Comparison of ENCODE assay signal across 24 cellular contexts in genomic region chr6:18530201-18530600, GRCh38.
"Had no signal": no experiment of that assay in that cellular context is flagged by ENCODE, and none has a peak within 500 bp of the region (broad histone marks: within the 10 kb centered on the region; RNA-seq: fewer than 3 reads in every experiment).

No MANE protein-coding gene starts in this region.

- H3K27ac ChIP-seq: gastroesophageal sphincter, heart left ventricle, hepatocyte, prostate gland, right atrium auricular region, skin epidermis, spleen, testis, tibial artery had no signal

- H3K79me2 ChIP-seq: hepatocyte had no signal

- H3K36me3 ChIP-seq: gastroesophageal sphincter, heart left ventricle, prostate gland, right atrium auricular region, spleen, tibial artery had no signal

- H3K27ac Mint-ChIP-seq: naive thymus-derived CD4-positive, alpha-beta T cell; nephron; stimulated activated memory B cell treated with anti-CD40 and anti-IgM and Interleukin-4, amounts not matched to agents 10 μg/mL and 1 μg/mL and 100 μg/mL, for 72 hours; type B pancreatic cell had no signal

- H3K9me3 Mint-ChIP-seq: naive thymus-derived CD4-positive, alpha-beta T cell; nephron; stimulated activated memory B cell treated with anti-CD40 and anti-IgM and Interleukin-4, amounts not matched to agents 10 μg/mL and 1 μg/mL and 100 μg/mL, for 72 hours; type B pancreatic cell had no signal

- ATAC-seq: gastroesophageal sphincter; heart left ventricle; left lobe of liver; naive thymus-derived CD4-positive, alpha-beta T cell; stimulated activated memory B cell treated with anti-CD40 and anti-IgM and Interleukin-4, amounts not matched to agents 10 μg/mL and 1 μg/mL and 100 μg/mL, for 72 hours; stimulated activated naive CD8-positive, alpha-beta T cell treated with anti-CD3 and anti-CD28 coated beads, Interleukin-15, Interleukin-2, amounts not matched to agents 100 U/mL and 50 U/mL, for 24 hours had no signal

- H3K4me2 ChIP-seq: hepatocyte had no signal

- H3K4me3 ChIP-seq: gastroesophageal sphincter, heart left ventricle, hepatocyte, prostate gland, right atrium auricular region, skin epidermis, spleen, testis, tibial artery had no signal

- H3K4me3 Mint-ChIP-seq: naive thymus-derived CD4-positive, alpha-beta T cell; nephron; stimulated activated memory B cell treated with anti-CD40 and anti-IgM and Interleukin-4, amounts not matched to agents 10 μg/mL and 1 μg/mL and 100 μg/mL, for 72 hours; type B pancreatic cell had no signal

- H3K4me1 Mint-ChIP-seq: naive thymus-derived CD4-positive, alpha-beta T cell; nephron; stimulated activated memory B cell treated with anti-CD40 and anti-IgM and Interleukin-4, amounts not matched to agents 10 μg/mL and 1 μg/mL and 100 μg/mL, for 72 hours had no signal

- H3K27me3 ChIP-seq: gastroesophageal sphincter, right atrium auricular region, testis, tibial artery had no signal

- H3K9me3 ChIP-seq: gastroesophageal sphincter, heart left ventricle, prostate gland, right atrium auricular region, spleen, testis, tibial artery had no signal

- H2AFZ ChIP-seq: hepatocyte had no signal

- DNase-seq: cortex of kidney; foreskin fibroblast; heart left ventricle; kidney; mammary epithelial cell; mesendoderm; midbrain; naive thymus-derived CD4-positive, alpha-beta T cell; nucleus accumbens; spleen; stimulated activated CD4-positive, alpha-beta T cell treated with anti-CD3 and anti-CD28 coated beads, Interleukin-4, amount 100 ng/mL, for 4 hours; stimulated activated naive CD8-positive, alpha-beta T cell treated with anti-CD3 and anti-CD28 coated beads, Interleukin-15, Interleukin-2, amounts not matched to agents 100 U/mL and 50 U/mL, for 24 hours; substantia nigra; testis; tibial artery had no signal

- H3K4me1 ChIP-seq: gastroesophageal sphincter, heart left ventricle, prostate gland, right atrium auricular region, spleen, testis, tibial artery had no signal

- H3K36me3 Mint-ChIP-seq: naive thymus-derived CD4-positive, alpha-beta T cell; stimulated activated memory B cell treated with anti-CD40 and anti-IgM and Interleukin-4, amounts not matched to agents 10 μg/mL and 1 μg/mL and 100 μg/mL, for 72 hours; type B pancreatic cell had no signal
